In genomic region chr7:101165075-101165957, GRCh38 we compare ENCODE assay signal across 1 cellular context.
TF ChIP-seq lines count a peak whose summit lies in the region.

TSS of gene VGF (minus strand) at chr7:101165569. CDS start at chr7:101164843, 726 bp downstream.

TF ChIP-seq in SK-N-SH, 30 proteins besides CTCF, POLR2A, EP300 and RAD21 (continued from another document):
- TF ChIP-seq GABPA (IDR thresholded peaks at IDR 0.05; ENCODE audit: low read depth) (no peak), MXI1 (IDR thresholded peaks at IDR 0.05; ENCODE audit: low read depth, low read length) (peak; percentile 94), GATA2 (CRISPR knock-in tag; IDR thresholded peaks at IDR 0.05) (no peak), TCF12 (IDR thresholded peaks at IDR 0.05) (no peak), NRF1 (IDR thresholded peaks at IDR 0.05; ENCODE audit: low read depth, low read length) (peak; percentile 97), NFIC (IDR thresholded peaks at IDR 0.05; ENCODE audit: borderline replicate concordance) (no peak), RCOR1 (IDR thresholded peaks at IDR 0.05; ENCODE audit: low read length) (peak; percentile 62; the same call in 1 of the 2 replicates), USF1 (IDR thresholded peaks at IDR 0.05; ENCODE audit: borderline replicate concordance, low read depth) (peak; percentile 99), SIN3A (IDR thresholded peaks at IDR 0.05; ENCODE audit: borderline replicate concordance, low read depth, low read length) (peak; percentile 99; the same call in 1 of the 2 replicates), TEAD4 (IDR thresholded peaks at IDR 0.05; ENCODE audit: borderline replicate concordance, insufficient read depth) (peak; percentile 26; the same call in 1 of the 2 replicates), REST (IDR thresholded peaks at IDR 0.05; ENCODE audit: low read depth, low read length) (peak; percentile 100), FOXJ3 (CRISPR knock-in tag; IDR thresholded peaks at IDR 0.05) (peak; percentile 65; the same call in 1 of the 2 replicates), JUND (IDR thresholded peaks at IDR 0.05) (no peak), YY1 (IDR thresholded peaks at IDR 0.05; ENCODE audit: low read depth) (peak; percentile 17; the same call in 1 of the 2 replicates), USF2 (IDR thresholded peaks at IDR 0.05; ENCODE audit: borderline replicate concordance, low read depth, low read length) (peak; percentile 95), ELF1 (IDR thresholded peaks at IDR 0.05) (peak; percentile 72), FOXM1 (IDR thresholded peaks at IDR 0.05; ENCODE audit: low read depth) (no peak), RXRA (IDR thresholded peaks at IDR 0.05; ENCODE audit: borderline replicate concordance, low read depth) (no peak), POLR2AphosphoS5 (IDR thresholded peaks at IDR 0.05; ENCODE audit: low read depth, low read length) (peak; percentile 91), EZH2phosphoT487 (IDR thresholded peaks at IDR 0.05; ENCODE audit: borderline replicate concordance, low read depth) (no peak), RFX5 (IDR thresholded peaks at IDR 0.05; ENCODE audit: low read length) (no peak), TAF1 (IDR thresholded peaks at IDR 0.05; ENCODE audit: borderline replicate concordance, low read depth, low read length) (peak; percentile 77)
